Comparison of ENCODE assay signal across 21 cellular contexts in genomic region chr13:95492044-95492801, GRCh38.
DNase-seq lines count a peak whose midpoint lies in the region; ATAC-seq, FAIRE-seq and TF ChIP-seq lines count a peak whose summit lies in the region.
"Had no signal": no experiment of that assay in that cellular context is flagged by ENCODE, and none has a peak within 500 bp of the region (broad histone marks: within the 10 kb centered on the region; RNA-seq: fewer than 3 reads in every experiment).

No MANE protein-coding gene starts in this region.

- no peak for TF ChIP-seq POLR2A in HepG2 (IDR thresholded peaks at IDR 0.05; ENCODE audit: insufficient read depth in 1 of 2, low read depth in 2 of 2, low read length in 2 of 2)
- no peak for TF ChIP-seq POLR2A in right lobe of liver (IDR thresholded peaks at IDR 0.05)
- no peak for TF ChIP-seq POLR2A in spleen (IDR thresholded peaks at IDR 0.05)

- H3K9me3 ChIP-seq in HepG2 (ENCODE audit: low read length), result no peaks in the 10 kb centered on the region
- no peaks in the 10 kb centered on the region for H3K9me3 ChIP-seq in right lobe of liver
- peaks cover 0 to 17% (median 7%) of the 10 kb centered on the region in 8 donors for H3K9me3 ChIP-seq in spleen
- H3K9me3 ChIP-seq in upper lobe of right lung, result no peaks in the 10 kb centered on the region
- H3K9me3 ChIP-seq: sigmoid colon had no signal

- no peak for TF ChIP-seq CTCF in HepG2 (CRISPR knock-in tag; IDR thresholded peaks at IDR 0.05)
- TF ChIP-seq CTCF in right lobe of liver (IDR thresholded peaks at IDR 0.05), result no peak
- no peak for TF ChIP-seq CTCF in spleen (IDR thresholded peaks at IDR 0.05 in 8 of 11, conservative IDR thresholded peaks at IDR 0.05 in 3 of 11)
- TF ChIP-seq CTCF in upper lobe of right lung (IDR thresholded peaks at IDR 0.05), result no peak

- TF ChIP-seq EP300 in HepG2 (IDR thresholded peaks at IDR 0.05; ENCODE audit: low read depth in 2 of 2, low read length in 2 of 2), result no peak
- no peak for TF ChIP-seq EP300 in HepG2 (CRISPR knock-in tag; IDR thresholded peaks at IDR 0.05; ENCODE audit: borderline replicate concordance)

- H3K4me3 ChIP-seq in HepG2 (replicated peaks in 1 of 3; ENCODE audit: insufficient read depth in 1 of 3, low read depth in 2 of 3, low read length in 3 of 3) (no peak overlapping the region), right lobe of liver (no peak overlapping the region), spleen (no peak overlapping the region), upper lobe of right lung (no peak overlapping the region)
- H3K4me3 ChIP-seq: sigmoid colon, tibial artery had no signal

- H3K27ac Mint-ChIP-seq in activated naive CD4-positive, alpha-beta T cell treated with anti-CD3 and anti-CD28 coated beads, Interleukin-2, amount 50 U/mL, for 72 hours, result no peak overlapping the region
- H3K27ac Mint-ChIP-seq: activated naive CD8-positive, alpha-beta T cell treated with anti-CD3 and anti-CD28 coated beads, Interleukin-2, amount 50 U/mL, for 24 hours; activated T-cell treated with anti-CD3 and anti-CD28 coated beads, Interleukin-2, amount 50 U/mL, for 72 hours had no signal

- no peak overlapping the region for H3K9ac ChIP-seq in HepG2 (ENCODE audit: insufficient read depth, low read depth, low read length)

- no peak for ATAC-seq in HepG2
- no peak for ATAC-seq in right lobe of liver
- no peak for ATAC-seq in activated naive CD4-positive, alpha-beta T cell treated with anti-CD3 and anti-CD28 coated beads, Interleukin-2, amount 50 U/mL, for 72 hours
- no peak for ATAC-seq in upper lobe of right lung
- ATAC-seq: activated naive CD8-positive, alpha-beta T cell treated with anti-CD3 and anti-CD28 coated beads, Interleukin-2, amount 50 U/mL, for 24 hours; activated T-cell treated with anti-CD3 and anti-CD28 coated beads, Interleukin-2, amount 50 U/mL, for 72 hours had no signal

- CTCF ChIA-PET in HepG2 (lab: Yijun Ruan, JAX; ENCODE audit: low intra/inter-chr PET ratio, low total read pairs), result no interaction called here

- H2AFZ ChIP-seq in HepG2 (ENCODE audit: low read length), result no peak overlapping the region

- peaks cover 0 to 3% of the 10 kb centered on the region in 2 donors for H3K9me3 Mint-ChIP-seq in activated naive CD4-positive, alpha-beta T cell treated with anti-CD3 and anti-CD28 coated beads, Interleukin-2, amount 50 U/mL, for 72 hours

- H3K36me3 ChIP-seq in HepG2 (replicated peaks in 1 of 2; ENCODE audit: control insufficient read depth in 1 of 2, insufficient read depth in 2 of 2, low read length in 2 of 2) (no peaks in the 10 kb centered on the region), right lobe of liver (no peaks in the 10 kb centered on the region), spleen (no peaks in the 10 kb centered on the region), upper lobe of right lung (no peaks in the 10 kb centered on the region)
- H3K36me3 ChIP-seq: sigmoid colon, tibial artery had no signal

- H3K79me2 ChIP-seq in HepG2 (ENCODE audit: insufficient read depth, low read length), result no peaks in the 10 kb centered on the region

- H4K20me1 ChIP-seq in HepG2 (ENCODE audit: insufficient read depth, low read length), result no peaks in the 10 kb centered on the region

- TF ChIP-seq RAD21 in HepG2 (CRISPR knock-in tag; IDR thresholded peaks at IDR 0.05), result no peak

- intact Hi-C loops in HepG2 (cut with micrococcal nuclease; ENCODE audit: unreplicated experiment), result no loop called here
- intact Hi-C loops in right lobe of liver (cut with DNase I), result no loop called here
- intact Hi-C loops in spleen (cut with DNase I; ENCODE audit: low total_unique reads), result no loop called here
- intact Hi-C loops in upper lobe of right lung (cut with DNase I), result no loop called here

- FAIRE-seq in HepG2 (lab: Jason Lieb, UNC), result no peak

- POLR2A ChIA-PET in HepG2 (lab: Yijun Ruan, JAX), result no interaction called here

- no peak overlapping the region for H3K27ac ChIP-seq in HepG2 (ENCODE audit: extremely low read length, insufficient read depth, low read length)
- no peak overlapping the region for H3K27ac ChIP-seq in right lobe of liver
- H3K27ac ChIP-seq in epithelial cell of prostate, result peak overlapping the region; percentile 37
- H3K27ac ChIP-seq in spleen, result no peak overlapping the region
- no peak overlapping the region for H3K27ac ChIP-seq in upper lobe of right lung
- H3K27ac ChIP-seq: sigmoid colon, tibial artery had no signal

- DNase-seq in HepG2 (ENCODE audit: low spot score) (no peak), right lobe of liver (no peak), NCI-H69 (lab: John Stamatoyannopoulos, UW) (peak; percentile 17), epithelial cell of prostate (ENCODE audit: low read depth, low spot score) (no peak), medulla oblongata (ENCODE audit: extremely low spot score) (no peak), spleen (no peak), upper lobe of right lung (no peak)
- DNase-seq in activated naive CD4-positive, alpha-beta T cell treated with anti-CD3 and anti-CD28 coated beads, Interleukin-2, amount 50 U/mL, for 72 hours (ENCODE audit: low spot score in 2 of 2), result no peak
- DNase-seq: activated CD4-positive, alpha-beta T cell treated with anti-CD3 and anti-CD28 coated beads, Interleukin-2, amount 50 U/mL, for 1 hour; activated naive CD8-positive, alpha-beta T cell treated with anti-CD3 and anti-CD28 coated beads, Interleukin-2, amount 50 U/mL, for 24 hours; activated T-cell treated with anti-CD3 and anti-CD28 coated beads, Interleukin-2, amount 50 U/mL, for 72 hours; central memory CD4-positive, alpha-beta T cell; DMS153; effector memory CD4-positive, alpha-beta T cell; foreskin fibroblast; NCI-H526 treated with DMSO at 0.1 percent for 48 hours; Right ventricle myocardium superior; sigmoid colon; stimulated activated CD4-positive, alpha-beta T cell treated with anti-CD3 and anti-CD28 coated beads, Interleukin-4, amount 100 ng/mL, for 1 hour; T1000; tibial artery had no signal

- H3K4me2 ChIP-seq in HepG2 (ENCODE audit: low read depth, low read length), result no peak overlapping the region

- H3K36me3 Mint-ChIP-seq in activated naive CD4-positive, alpha-beta T cell treated with anti-CD3 and anti-CD28 coated beads, Interleukin-2, amount 50 U/mL, for 72 hours, result peaks cover 0 to 5% of the 10 kb centered on the region in 2 donors

- in situ Hi-C loops in HepG2 (cut with HindIII; ENCODE audit: extremely low pct_ligation_motif_present, low pct_unique_long_range_greater_than_20kb), result no loop called here

- BruUV-seq in HepG2 (replicated peaks; lab: Mats Ljungman, UMichigan), result no TSS peak

- H3K4me1 ChIP-seq in HepG2 (ENCODE audit: insufficient read depth, low read length) (no peaks in the 10 kb centered on the region), right lobe of liver (no peaks in the 10 kb centered on the region), spleen (peaks cover 0 to 3% (median 0%) of the 10 kb centered on the region in 6 donors), upper lobe of right lung (no peaks in the 10 kb centered on the region)
- H3K4me1 ChIP-seq: tibial artery had no signal

- 0% methylated on average over 3 of the region's 8 CpGs for WGBS in HepG2 (ENCODE audit: low lambda C conversion rate)
- WGBS in right lobe of liver (ENCODE audit: insufficient coverage, low coverage, low lambda C conversion rate, missing lambda C conversion rate), result 30% methylated on average over 3 of the region's 8 CpGs
- 57 to 70% (median 67%) methylated on average over 4 to 8 of the region's 8 CpGs for WGBS in spleen, 5 donors

- H3K27me3 ChIP-seq in HepG2 (ENCODE audit: control insufficient read depth in 1 of 2, insufficient read depth in 2 of 2, low read length in 2 of 2), result no peaks in the 10 kb centered on the region
- no peaks in the 10 kb centered on the region for H3K27me3 ChIP-seq in right lobe of liver
- H3K27me3 ChIP-seq in spleen (replicated peaks in 1 of 7), result peaks cover 0 to 16% (median 0%) of the 10 kb centered on the region in 7 donors
- H3K27me3 ChIP-seq in upper lobe of right lung, result no peaks in the 10 kb centered on the region
- H3K27me3 ChIP-seq: sigmoid colon, tibial artery had no signal

TF ChIP-seq in HepG2, 621 proteins besides CTCF, POLR2A, EP300 and RAD21:
- TF ChIP-seq RFX5 (IDR thresholded peaks at IDR 0.05; ENCODE audit: low read depth, low read length) (peak; percentile 41; the same call in 1 of the 2 replicates), ZNF275 (CRISPR knock-in tag; IDR thresholded peaks at IDR 0.05; ENCODE audit: borderline replicate concordance) (no peak)
